11 cellular contexts compared by ENCODE assay signal in the genomic region with DNA sequence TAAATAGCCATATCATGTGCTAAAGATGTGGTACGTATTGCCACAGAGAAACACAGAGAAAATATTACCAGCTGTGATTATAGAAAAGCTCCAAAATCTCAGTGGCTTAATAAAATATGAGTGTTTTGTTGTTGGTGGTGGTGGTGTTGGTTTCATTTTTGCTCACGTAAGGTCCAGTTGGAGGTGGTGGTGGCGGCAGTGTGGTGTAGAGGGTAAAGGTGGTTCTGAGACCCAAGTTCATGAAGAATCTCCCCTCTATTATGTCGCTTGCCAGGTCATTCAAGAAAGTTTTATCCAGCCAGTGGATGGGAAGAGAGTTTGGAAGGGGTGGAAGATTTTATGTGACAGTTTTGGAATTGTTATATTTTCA.
DNase-seq lines count a peak whose midpoint lies in the region; ATAC-seq and TF ChIP-seq lines count a peak whose summit lies in the region.
"Had no signal": no experiment of that assay in that cellular context is flagged by ENCODE, and none has a peak within 500 bp of the region (broad histone marks: within the 10 kb centered on the region; RNA-seq: fewer than 3 reads in every experiment).

No MANE protein-coding gene starts in this region.

- no peaks in the 10 kb centered on the region for H3K36me3 Mint-ChIP-seq in CD4-positive, CD25-positive, alpha-beta regulatory T cell
- H3K36me3 Mint-ChIP-seq in progenitor cell of endocrine pancreas (ENCODE audit: insufficient read depth) = no peaks in the 10 kb centered on the region

- H3K27ac ChIP-seq in CD4-positive, CD25-positive, alpha-beta regulatory T cell (ENCODE audit: insufficient read depth, low read length, poor library complexity, severe bottlenecking) = peak overlapping the region; percentile 60
- peak overlapping the region; percentile 74 for H3K27ac ChIP-seq in KMS-11

- H2AFZ ChIP-seq in KMS-11 (ENCODE audit: low read depth) = 0 out of 2 replicates have a peak overlapping the region, but pooled peaks have one; percentile 38

- H3K9me3 Mint-ChIP-seq in CD4-positive, CD25-positive, alpha-beta regulatory T cell = peaks cover 0 to 2% (median 0%) of the 10 kb centered on the region in 7 donors
- peaks cover 10% of the 10 kb centered on the region for H3K9me3 Mint-ChIP-seq in progenitor cell of endocrine pancreas (ENCODE audit: low read depth)
- H3K9me3 Mint-ChIP-seq: activated naive CD4-positive, alpha-beta T cell treated with anti-CD3 and anti-CD28 coated beads for 36 hours had no signal

- peaks cover 0 to 7% (median 0%) of the 10 kb centered on the region in 4 donors for H3K4me1 Mint-ChIP-seq in CD4-positive, CD25-positive, alpha-beta regulatory T cell
- no peaks in the 10 kb centered on the region for H3K4me1 Mint-ChIP-seq in progenitor cell of endocrine pancreas (ENCODE audit: low read depth)

- no peaks in the 10 kb centered on the region for H3K9me3 ChIP-seq in CD4-positive, CD25-positive, alpha-beta regulatory T cell (ENCODE audit: control insufficient read depth in 2 of 2, low read length in 2 of 2)
- H3K9me3 ChIP-seq: stomach had no signal

- no peaks in the 10 kb centered on the region for H3K36me3 ChIP-seq in CD4-positive, CD25-positive, alpha-beta regulatory T cell (ENCODE audit: control insufficient read depth, insufficient read depth, low read length)
- no peaks in the 10 kb centered on the region for H3K36me3 ChIP-seq in KMS-11 (ENCODE audit: insufficient read depth)
- H3K36me3 ChIP-seq: stomach had no signal

- peaks cover 12% of the 10 kb centered on the region for H3K27me3 Mint-ChIP-seq in CD4-positive, CD25-positive, alpha-beta regulatory T cell
- H3K27me3 Mint-ChIP-seq in progenitor cell of endocrine pancreas = no peaks in the 10 kb centered on the region

- H3K9ac ChIP-seq in KMS-11 = peak overlapping the region; percentile 28; the same call in 1 of the 2 replicates

- ATAC-seq in CD4-positive, CD25-positive, alpha-beta regulatory T cell (ENCODE audit: low read depth in 2 of 2) = no peak
- ATAC-seq in GM19452 (IDR thresholded peaks at IDR 0.05; ENCODE audit: unreplicated experiment) (peak; percentile 31), HG02938 (IDR thresholded peaks at IDR 0.05; ENCODE audit: unreplicated experiment) (peak; percentile 43), left lobe of liver (no peak)

- H3K27ac Mint-ChIP-seq in CD4-positive, CD25-positive, alpha-beta regulatory T cell = no peak overlapping the region
- no peak overlapping the region for H3K27ac Mint-ChIP-seq in progenitor cell of endocrine pancreas
- H3K27ac Mint-ChIP-seq: activated naive CD4-positive, alpha-beta T cell treated with anti-CD3 and anti-CD28 coated beads for 36 hours had no signal

- no peaks in the 10 kb centered on the region for H3K27me3 ChIP-seq in CD4-positive, CD25-positive, alpha-beta regulatory T cell (ENCODE audit: control insufficient read depth, insufficient read depth, low read length)
- no peaks in the 10 kb centered on the region for H3K27me3 ChIP-seq in KMS-11 (ENCODE audit: insufficient read depth, low read depth)
- H3K27me3 ChIP-seq: stomach had no signal

- H3K4me3 ChIP-seq in CD4-positive, CD25-positive, alpha-beta regulatory T cell (ENCODE audit: low read depth, low read length) = peak overlapping the region; percentile 54
- H3K4me3 ChIP-seq in KMS-11 (IDR thresholded peaks at IDR 0.05; ENCODE audit: insufficient read depth, low read depth, low read length) = no peak overlapping the region
- H3K4me3 ChIP-seq: stomach had no signal

- peak overlapping the region; percentile 80 for H3K4me2 ChIP-seq in KMS-11

- no peak for DNase-seq in CD4-positive, CD25-positive, alpha-beta regulatory T cell
- DNase-seq in left lobe of liver (ENCODE audit: low spot score) (no peak), progenitor cell of endocrine pancreas (ENCODE audit: low spot score, unreplicated experiment) (no peak), GDM1 (lab: John Stamatoyannopoulos, UW) (no peak), NCI-H526 treated with DMSO at 0.1 percent for 48 hours (lab: John Stamatoyannopoulos, UW) (no peak)
- DNase-seq: activated naive CD4-positive, alpha-beta T cell treated with anti-CD3 and anti-CD28 coated beads for 36 hours; NCI-H2081; stomach had no signal

- TF ChIP-seq CTCF in KMS-11 (conservative IDR thresholded peaks at IDR 0.05; ENCODE audit: low read depth, low read length) = no peak
- no peak for TF ChIP-seq CTCF in progenitor cell of endocrine pancreas (IDR thresholded peaks at IDR 0.05; ENCODE audit: unreplicated experiment)

- H3K4me1 ChIP-seq in CD4-positive, CD25-positive, alpha-beta regulatory T cell (ENCODE audit: control insufficient read depth, insufficient read depth, low read length, poor library complexity, severe bottlenecking) = peaks cover 17% of the 10 kb centered on the region
- H3K4me1 ChIP-seq in KMS-11 (ENCODE audit: low read depth, poor library complexity, severe bottlenecking) = peaks cover 60% of the 10 kb centered on the region
- H3K4me1 ChIP-seq: stomach had no signal

- H3K79me2 ChIP-seq in KMS-11 (ENCODE audit: insufficient read depth, low read depth) = no peaks in the 10 kb centered on the region

- H4K20me1 ChIP-seq in KMS-11 (ENCODE audit: insufficient read depth) = no peaks in the 10 kb centered on the region

- H3K4me3 Mint-ChIP-seq in CD4-positive, CD25-positive, alpha-beta regulatory T cell = no peak overlapping the region
- H3K4me3 Mint-ChIP-seq in progenitor cell of endocrine pancreas (ENCODE audit: low read depth) = no peak overlapping the region
- H3K4me3 Mint-ChIP-seq: activated naive CD4-positive, alpha-beta T cell treated with anti-CD3 and anti-CD28 coated beads for 36 hours had no signal

Comparison
In these comparisons a context has a peak if more than half of its experiments do, and no peak if none do; other contexts are left out.
1. ATAC-seq: peak in GM19452 (single experiment) and HG02938 (single experiment); none in CD4-positive, CD25-positive, alpha-beta regulatory T cell (0 of 2) and left lobe of liver (single experiment).